ENCODE assay signal across 16 cellular contexts in the genomic region with DNA sequence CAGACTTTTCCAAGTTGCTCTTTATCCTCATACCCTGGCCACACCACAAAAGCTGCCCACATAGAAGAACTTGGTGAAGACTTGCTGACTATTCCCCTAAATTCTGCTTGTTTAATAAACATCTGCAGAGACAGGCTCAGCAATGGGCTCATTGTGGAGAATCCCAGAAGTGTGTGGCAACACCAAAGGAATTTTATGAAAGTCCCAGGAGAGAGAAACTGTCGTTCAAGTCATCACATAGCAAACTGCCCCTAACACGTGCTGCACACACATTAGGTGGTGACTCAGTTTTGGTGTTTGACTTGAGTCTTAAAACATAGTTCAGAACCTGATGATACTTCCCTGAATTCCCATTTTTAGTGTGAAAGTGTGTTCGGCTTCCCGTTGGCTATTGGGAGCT. TPM values are rescaled to one million over a fixed set of nuclear protein-coding genes. Genes with fewer than 3 reads are reported as not detected.
DNase-seq lines count a peak whose midpoint lies in the region; ATAC-seq and TF ChIP-seq lines count a peak whose summit lies in the region.
"Had no signal": no experiment of that assay in that cellular context is flagged by ENCODE, and none has a peak within 500 bp of the region (broad histone marks: within the 10 kb centered on the region; RNA-seq: fewer than 3 reads in every experiment).

No MANE protein-coding gene starts in this region.

- no peak for DNase-seq in activated CD4-positive, alpha-beta T cell treated with anti-CD3 and anti-CD28 coated beads for 36 hours
- no peak for DNase-seq in activated CD4-positive, alpha-beta T cell treated with anti-CD3 and anti-CD28 coated beads, Interleukin-2, amount 50 U/mL, for 48 hours
- DNase-seq in T-helper 17 cell (no peak), lower lobe of right lung (no peak), thoracic aorta (ENCODE audit: low spot score) (no peak), NK-92 (lab: John Stamatoyannopoulos, UW; ENCODE audit: unreplicated experiment) (no peak), left lobe of liver (ENCODE audit: low spot score) (no peak), T-cell (no peak)
- DNase-seq: 8988T; activated T-cell treated with anti-CD3 and anti-CD28 coated beads, Interleukin-2, amount 50 U/mL, for 4 hours; effector CD4-positive, alpha-beta T cell; immature natural killer cell had no signal

- no peaks in the 10 kb centered on the region for H3K27me3 ChIP-seq in lower lobe of right lung (ENCODE audit: low read depth)
- no peaks in the 10 kb centered on the region for H3K27me3 ChIP-seq in thoracic aorta (replicated peaks; ENCODE audit: insufficient read depth)
- H3K27me3 ChIP-seq: gastroesophageal sphincter had no signal

- H3K9me3 ChIP-seq in T-helper 17 cell (ENCODE audit: control insufficient read depth, low read length, poor library complexity, severe bottlenecking) (no peaks in the 10 kb centered on the region), lower lobe of right lung (no peaks in the 10 kb centered on the region), thoracic aorta (no peaks in the 10 kb centered on the region)
- H3K9me3 ChIP-seq: gastroesophageal sphincter had no signal

- no peak overlapping the region for H3K4me3 ChIP-seq in lower lobe of right lung
- H3K4me3 ChIP-seq in thoracic aorta, result peak overlapping the region; percentile 70

- ATAC-seq in activated CD4-positive, alpha-beta T cell treated with anti-CD3 and anti-CD28 coated beads for 36 hours, result peak; percentile 36
- no peak for ATAC-seq in T-helper 17 cell
- no peak for ATAC-seq in lower lobe of right lung
- ATAC-seq in thoracic aorta (ENCODE audit: insufficient number of reproducible peaks, low FRiP score, low read depth), result no peak
- ATAC-seq in left lobe of liver, result no peak
- no peak for ATAC-seq in T-cell (replicated peaks in 1 of 4)
- ATAC-seq: SK-N-SH treated with all-trans-retinoic acid at 6 μM for 48 hours had no signal

- CTCF ChIA-PET in activated CD4-positive, alpha-beta T cell treated with anti-CD3 and anti-CD28 coated beads for 36 hours (lab: Charles Lee), result interaction anchor here (0.7 to 1.0 kb wide), 4 partner anchors 9 to 237 kb away, joined by 3 to 5 read pairs (median 3); no protein-coding TSS in a partner anchor
- CTCF ChIA-PET in T-cell (lab: Charles Lee), result no interaction called here

- H3K27ac ChIP-seq in lower lobe of right lung, result peak overlapping the region; percentile 12
- H3K27ac ChIP-seq in thoracic aorta, result no peak overlapping the region

- peaks cover 27% of the 10 kb centered on the region for H3K4me1 Mint-ChIP-seq in activated CD4-positive, alpha-beta T cell treated with anti-CD3 and anti-CD28 coated beads for 36 hours
- H3K4me1 Mint-ChIP-seq in T-helper 17 cell (peaks cover 9% of the 10 kb centered on the region), T-cell (peaks cover 6 to 8% (median 8%) of the 10 kb centered on the region in 3 donors)
- H3K4me1 Mint-ChIP-seq: immature natural killer cell had no signal

- H3K36me3 Mint-ChIP-seq in activated CD4-positive, alpha-beta T cell treated with anti-CD3 and anti-CD28 coated beads for 36 hours (ENCODE audit: low read depth), result no peaks in the 10 kb centered on the region
- H3K36me3 Mint-ChIP-seq in T-helper 17 cell (ENCODE audit: low read depth) (peaks cover 10% of the 10 kb centered on the region), T-cell (no peaks in the 10 kb centered on the region)

- H3K27ac Mint-ChIP-seq in activated CD4-positive, alpha-beta T cell treated with anti-CD3 and anti-CD28 coated beads for 36 hours, result peak overlapping the region; percentile 69
- peak overlapping the region; percentile 62 for H3K27ac Mint-ChIP-seq in T-helper 17 cell
- H3K27ac Mint-ChIP-seq in T-cell, result no peak overlapping the region
- H3K27ac Mint-ChIP-seq: immature natural killer cell, progenitor cell of endocrine pancreas had no signal

- H3K36me3 ChIP-seq in lower lobe of right lung (no peaks in the 10 kb centered on the region), thoracic aorta (no peaks in the 10 kb centered on the region)
- H3K36me3 ChIP-seq: gastroesophageal sphincter had no signal

- H3K9me3 Mint-ChIP-seq in activated CD4-positive, alpha-beta T cell treated with anti-CD3 and anti-CD28 coated beads for 36 hours (ENCODE audit: low read depth), result no peaks in the 10 kb centered on the region
- no peaks in the 10 kb centered on the region for H3K9me3 Mint-ChIP-seq in T-cell
- H3K9me3 Mint-ChIP-seq: activated T-cell treated with anti-CD3 and anti-CD28 coated beads, Interleukin-2, amount 50 U/mL, for 4 hours had no signal

- no peak overlapping the region for H3K4me3 Mint-ChIP-seq in activated CD4-positive, alpha-beta T cell treated with anti-CD3 and anti-CD28 coated beads for 36 hours
- H3K4me3 Mint-ChIP-seq in T-helper 17 cell (peak overlapping the region; percentile 80), T-cell (no peak overlapping the region)
- H3K4me3 Mint-ChIP-seq: immature natural killer cell had no signal

- H3K4me1 ChIP-seq in lower lobe of right lung, result peaks cover 9% of the 10 kb centered on the region
- H3K4me1 ChIP-seq in thoracic aorta (ENCODE audit: control insufficient read depth in 1 of 2, low read depth in 2 of 2), result peaks cover 0 to 10% of the 10 kb centered on the region in 2 donors

- peaks cover 36% of the 10 kb centered on the region for H3K27me3 Mint-ChIP-seq in activated CD4-positive, alpha-beta T cell treated with anti-CD3 and anti-CD28 coated beads for 36 hours
- H3K27me3 Mint-ChIP-seq in T-helper 17 cell, result peaks cover 68% of the 10 kb centered on the region
- peaks cover 57 to 68% of the 10 kb centered on the region in 2 donors for H3K27me3 Mint-ChIP-seq in T-cell

- intact Hi-C loops in activated CD4-positive, alpha-beta T cell treated with anti-CD3 and anti-CD28 coated beads for 36 hours (cut with DNase I, micrococcal nuclease), result loop anchor here (5.0 kb wide), 2 partner anchors 35 to 70 kb away; no protein-coding TSS in a partner anchor
- intact Hi-C loops in lower lobe of right lung (cut with DNase I), result no loop called here

- POLR2A ChIA-PET in activated CD4-positive, alpha-beta T cell treated with anti-CD3 and anti-CD28 coated beads for 36 hours (lab: Charles Lee), result interaction anchor here (0.6 kb wide), 2 partner anchors 61 to 188 kb away, joined by 5 read pairs; no protein-coding TSS in a partner anchor
- POLR2A ChIA-PET in T-cell (lab: Charles Lee), result no interaction called here

- TF ChIP-seq CTCF in lower lobe of right lung (IDR thresholded peaks at IDR 0.05), result no peak
- TF ChIP-seq CTCF in thoracic aorta (IDR thresholded peaks at IDR 0.05), result no peak

RNA-seq across cellular contexts. Expression of a gene that starts 38.6 kb away (rescaled TPM):
- total RNA-seq in activated CD4-positive, alpha-beta T cell treated with anti-CD3 and anti-CD28 coated beads for 36 hours, result 1 to 10 TPM; 6.3 TPM
- 1 to 10 TPM in 1 of 2 donors, under 1 TPM in 1; 0.44 to 1.4 TPM for total RNA-seq in T-helper 17 cell
- 67.0 TPM for total RNA-seq in lower lobe of right lung
- total RNA-seq in thoracic aorta, result 10 to 100 TPM; 27.1 to 83.0 TPM
- 6.1 TPM for total RNA-seq in left lobe of liver
- under 1 TPM in 3 of 5 donors, not detected in 2; 0.66 to 0.85 (median 0.76) TPM for total RNA-seq in T-cell
- total RNA-seq: HepG2 had no signal

Comparison
In these comparisons a context has a peak if more than half of its experiments do, and no peak if none do; other contexts are left out.
1. H3K27ac Mint-ChIP-seq: peak in activated CD4-positive, alpha-beta T cell treated with anti-CD3 and anti-CD28 coated beads for 36 hours (single experiment) and T-helper 17 cell (single experiment); none in T-cell (0 of 2).